14 cellular contexts compared by ENCODE assay signal in the genomic region with DNA sequence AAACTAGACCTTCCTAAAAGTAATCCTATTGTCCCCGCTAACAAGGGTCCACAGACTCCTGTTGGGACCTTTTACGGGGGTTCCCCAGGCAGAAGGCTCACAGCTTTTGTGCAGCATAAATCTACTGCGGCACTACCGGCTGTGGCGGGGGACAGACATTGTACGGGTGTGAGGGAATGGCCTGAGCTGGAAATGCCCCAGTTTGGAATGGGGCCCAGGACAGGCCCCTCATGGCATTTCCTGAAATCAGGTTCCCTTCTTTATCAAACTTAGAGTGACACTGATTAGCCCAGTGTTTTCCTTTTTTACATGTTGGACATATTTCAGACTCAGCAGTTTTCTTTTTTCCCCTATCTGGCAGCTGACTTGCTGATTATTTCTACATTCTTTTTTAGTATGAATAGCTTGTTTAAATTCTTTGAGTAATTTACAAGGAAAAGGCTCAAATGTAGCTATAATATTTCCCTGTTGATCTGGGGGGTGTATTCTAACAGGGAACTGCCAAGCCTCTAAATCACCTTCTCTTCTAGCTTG. TPM values are rescaled to one million over a fixed set of nuclear protein-coding genes. Genes with fewer than 3 reads are reported as not detected.
DNase-seq lines count a peak whose midpoint lies in the region; ATAC-seq and TF ChIP-seq lines count a peak whose summit lies in the region.
"Not testable (repeated sequence)": the region's sequence is repeated elsewhere in the genome, so short reads cannot be mapped to it uniquely, and the experiment has no call there.
"Had no signal": no experiment of that assay in that cellular context is flagged by ENCODE, and none has a peak within 500 bp of the region (broad histone marks: within the 10 kb centered on the region; RNA-seq: fewer than 3 reads in every experiment).

No MANE protein-coding gene starts in this region.

- not testable (repeated sequence) for H3K9me3 Mint-ChIP-seq in brain; mesothelial cell of epicardium; progenitor cell of endocrine pancreas (ENCODE audit: low read depth)

- H3K27ac ChIP-seq in heart left ventricle, result peak overlapping the region in 10 of 12 donors; percentile 3 to 63 (median 44)
- H3K27ac ChIP-seq in right cardiac atrium (ENCODE audit: low read length), result peak overlapping the region; percentile 17
- peak overlapping the region; percentile 11 to 57 (median 28) for H3K27ac ChIP-seq in upper lobe of left lung

- peaks cover 16% of the 10 kb centered on the region for H3K27me3 Mint-ChIP-seq in brain
- H3K27me3 Mint-ChIP-seq in mesothelial cell of epicardium (ENCODE audit: low read depth); progenitor cell of endocrine pancreas: not testable (repeated sequence)

- not testable (repeated sequence) for H3K4me3 ChIP-seq in adipocyte (ENCODE audit: low read length)
- H3K4me3 ChIP-seq in heart left ventricle, result peak overlapping the region in 9 of 12 donors; percentile 10 to 44 (median 19)
- H3K4me3 ChIP-seq in right cardiac atrium (ENCODE audit: low read length), result peak overlapping the region; percentile 4
- peak overlapping the region in 2 of 4 donors; percentile 18 for H3K4me3 ChIP-seq in upper lobe of left lung

- not testable (repeated sequence) for H3K9me3 ChIP-seq in adipocyte (ENCODE audit: control insufficient read depth, low read length); heart left ventricle; right cardiac atrium (ENCODE audit: control insufficient read depth, low read length); upper lobe of left lung

- H3K4me1 Mint-ChIP-seq in brain, result peaks cover 33% of the 10 kb centered on the region
- H3K4me1 Mint-ChIP-seq in mesothelial cell of epicardium, result peaks cover 40% of the 10 kb centered on the region
- H3K4me1 Mint-ChIP-seq in progenitor cell of endocrine pancreas (ENCODE audit: low read depth), result peaks cover 30% of the 10 kb centered on the region

- ATAC-seq in heart left ventricle; right cardiac atrium; upper lobe of left lung (ENCODE audit: low FRiP score in 2 of 2): not testable (repeated sequence)

- H3K36me3 Mint-ChIP-seq in brain; mesothelial cell of epicardium; progenitor cell of endocrine pancreas (ENCODE audit: insufficient read depth): not testable (repeated sequence)

- not testable (repeated sequence) for TF ChIP-seq POLR2A in heart left ventricle (IDR thresholded peaks at IDR 0.05); upper lobe of left lung (IDR thresholded peaks at IDR 0.05)

- peaks cover 15% of the 10 kb centered on the region for H3K4me1 ChIP-seq in adipocyte (ENCODE audit: control insufficient read depth, insufficient read depth, low read length)
- peaks cover 0 to 33% (median 10%) of the 10 kb centered on the region in 12 donors for H3K4me1 ChIP-seq in heart left ventricle
- not testable (repeated sequence) for H3K4me1 ChIP-seq in right cardiac atrium (ENCODE audit: control insufficient read depth, insufficient read depth, low read length)
- H3K4me1 ChIP-seq in upper lobe of left lung, result peaks cover 5 to 22% (median 11%) of the 10 kb centered on the region in 4 donors

- H3K27ac Mint-ChIP-seq in brain (peak overlapping the region in 2 of 5 experiments; percentile 20 to 40), mesothelial cell of epicardium (peak overlapping the region; percentile 80), progenitor cell of endocrine pancreas (peak overlapping the region; percentile 78)

- H3K27me3 ChIP-seq in adipocyte (replicated peaks; ENCODE audit: control insufficient read depth, insufficient read depth, low read length); heart left ventricle; right cardiac atrium (ENCODE audit: control insufficient read depth, insufficient read depth); upper lobe of left lung: not testable (repeated sequence)

- H3K36me3 ChIP-seq in adipocyte (ENCODE audit: control insufficient read depth, insufficient read depth, low read length, severe bottlenecking); heart left ventricle; upper lobe of left lung: not testable (repeated sequence)

- intact Hi-C loops in heart left ventricle (cut with DNase I); right cardiac atrium (cut with DNase I): not testable (repeated sequence)

- WGBS in heart left ventricle, 4 donors, result 7 to 10% (median 7%) methylated on average over 6 of the region's 6 CpGs
- whole genome bisulfite sequencing in right cardiac atrium, result 5% methylated on average over 6 of the region's 6 CpGs
- WGBS in upper lobe of left lung, 2 donors, result 30 to 48% methylated on average over 6 of the region's 6 CpGs

- H3K4me3 Mint-ChIP-seq in brain (peak overlapping the region; percentile 22 to 63 (median 49)), mesothelial cell of epicardium (peak overlapping the region; percentile 10)
- H3K4me3 Mint-ChIP-seq in progenitor cell of endocrine pancreas (ENCODE audit: low read depth), result not testable (repeated sequence)

- not testable (repeated sequence) for H3K9ac ChIP-seq in adipocyte (ENCODE audit: low read length)

- not testable (repeated sequence) for TF ChIP-seq EP300 in upper lobe of left lung (IDR thresholded peaks at IDR 0.05)

- DNase-seq in adipocyte (ENCODE audit: low read depth) (peak; percentile 20), dermis microvascular lymphatic vessel endothelial cell (ENCODE audit: low read depth in 2 of 2) (peak; percentile 47 to 63), right cardiac atrium (peak in 2 of 3 donors; percentile 67 to 72)
- not testable (repeated sequence) for DNase-seq in heart left ventricle; mesothelial cell of epicardium (ENCODE audit: low spot score in 2 of 2, unreplicated experiment in 2 of 2); progenitor cell of endocrine pancreas (ENCODE audit: low spot score, unreplicated experiment); upper lobe of left lung

- not testable (repeated sequence) for TF ChIP-seq CTCF in brain (conservative IDR thresholded peaks at IDR 0.05); heart left ventricle (IDR thresholded peaks at IDR 0.05); mesothelial cell of epicardium (IDR thresholded peaks at IDR 0.05; ENCODE audit: unreplicated experiment); progenitor cell of endocrine pancreas (IDR thresholded peaks at IDR 0.05; ENCODE audit: unreplicated experiment); upper lobe of left lung (IDR thresholded peaks at IDR 0.05)

RNA-seq across cellular contexts. Expression of a gene that starts 9.6 kb away (rescaled TPM):
- 14.4 TPM for polyA plus RNA-seq in brain (ENCODE audit: insufficient read depth, low read depth, low replicate concordance)
- total RNA-seq in dermis microvascular lymphatic vessel endothelial cell, result 53.8 and 84.7 TPM in 2 replicates
- total RNA-seq in heart left ventricle, result 100 to 1,000 TPM in 2 of 9 donors, 10 to 100 TPM in 7; 33.7 to 140 (median 49.1) TPM
- polyA plus RNA-seq in heart left ventricle, result 100 to 1,000 TPM in 1 of 2 donors, 10 to 100 TPM in 1; 34.1 to 143 TPM
- 10 to 100 TPM; 25.0 to 44.8 (median 33.9) TPM for total RNA-seq in right cardiac atrium
- 27.3 TPM for polyA plus RNA-seq in right cardiac atrium
- total RNA-seq in mesothelial cell of epicardium, result 26.8 to 29.1 TPM (median 28.5 TPM) in 3 replicates
- total RNA-seq in progenitor cell of endocrine pancreas, result 61.2 and 64.3 TPM in 2 replicates
- total RNA-seq in upper lobe of left lung, result 10 to 100 TPM; 40.5 to 89.7 (median 44.2) TPM

RNA-seq across cellular contexts. Expression of a gene that starts 20.7 kb away (rescaled TPM):
- polyA plus RNA-seq in brain (ENCODE audit: insufficient read depth, low read depth, low replicate concordance) (not detected), heart left ventricle (under 1 TPM in 1 of 2 donors, not detected in 1; 0.83 TPM), right cardiac atrium (not detected)
- total RNA-seq in dermis microvascular lymphatic vessel endothelial cell (0.13 TPM in 2 replicates), heart left ventricle (1 to 10 TPM in 1 of 9 donors, under 1 TPM in 1, not detected in 7; 0.21 to 3.5 TPM), right cardiac atrium (not detected), mesothelial cell of epicardium (not detected in 3 replicates), progenitor cell of endocrine pancreas (0.67 and 1.7 TPM in 2 replicates), upper lobe of left lung (not detected)
- total RNA-seq: CD4-positive, alpha-beta memory T cell; G401; GM12878; H4; HFFc6; HT1080 had no signal
- polyA plus RNA-seq: CD4-positive, alpha-beta memory T cell; GM12878 had no signal

RNA-seq across cellular contexts. Expression of a gene that starts 37.2 kb away (rescaled TPM):
- polyA plus RNA-seq in brain (ENCODE audit: insufficient read depth, low read depth, low replicate concordance), result 0.24 TPM
- 0.51 and 1.1 TPM in 2 replicates for total RNA-seq in dermis microvascular lymphatic vessel endothelial cell
- total RNA-seq in heart left ventricle, result 1 to 10 TPM; 1.9 to 8.3 (median 5.1) TPM
- 10 to 100 TPM in 1 of 2 donors, 1 to 10 TPM in 1; 5.1 to 12.8 TPM for polyA plus RNA-seq in heart left ventricle
- 1 to 10 TPM; 1.8 to 6.1 (median 2.3) TPM for total RNA-seq in right cardiac atrium
- 4.4 TPM for polyA plus RNA-seq in right cardiac atrium
- total RNA-seq in mesothelial cell of epicardium, result 10.2 to 11.2 TPM (median 11.0 TPM) in 3 replicates
- 25.8 and 29.8 TPM in 2 replicates for total RNA-seq in progenitor cell of endocrine pancreas
- 10 to 100 TPM in 2 of 6 donors, 1 to 10 TPM in 4; 2.8 to 13.6 (median 7.2) TPM for total RNA-seq in upper lobe of left lung
- polyA plus RNA-seq: CD4-positive, alpha-beta memory T cell had no signal
